ENCODE assay signal across 8 cellular contexts in genomic region chr2:232761301-232761907, GRCh38. TPM values are rescaled to one million over a fixed set of nuclear protein-coding genes. Genes with fewer than 3 reads are reported as not detected.
DNase-seq lines count a peak whose midpoint lies in the region; ATAC-seq and TF ChIP-seq lines count a peak whose summit lies in the region.

No MANE protein-coding gene starts in this region.

- H3K4me3 ChIP-seq in cardiac muscle cell, result no peak overlapping the region

- peaks cover 23% of the 10 kb centered on the region for H3K36me3 ChIP-seq in cardiac muscle cell

- intact Hi-C loops in cardiac septum (cut with DNase I), result no loop called here

- H3K27ac ChIP-seq in cardiac muscle cell (no peak overlapping the region), foreskin keratinocyte (no peak overlapping the region)

- H3K4me1 ChIP-seq in cardiac muscle cell (ENCODE audit: low read depth) (no peaks in the 10 kb centered on the region), foreskin keratinocyte (no peaks in the 10 kb centered on the region)

- ATAC-seq in foreskin keratinocyte (peak; percentile 59), HG02852 (IDR thresholded peaks at IDR 0.05; ENCODE audit: unreplicated experiment) (no peak)

- H3K27me3 ChIP-seq in cardiac muscle cell (no peaks in the 10 kb centered on the region), foreskin keratinocyte (no peaks in the 10 kb centered on the region)

- TF ChIP-seq CTCF in cardiac muscle cell (IDR thresholded peaks at IDR 0.05; ENCODE audit: low read depth, low read length), result peak; percentile 54
- TF ChIP-seq CTCF in foreskin keratinocyte (conservative IDR thresholded peaks at IDR 0.05), result peak; percentile 76

- DNase-seq in cardiac muscle cell (ENCODE audit: low read depth in 1 of 2, low spot score in 1 of 2), result peak; percentile 54 to 56
- DNase-seq in cardiac septum (ENCODE audit: low spot score), result no peak
- peak; percentile 62 for DNase-seq in NCI-H1105 treated with DMSO at 0.1 percent for 48 hours (lab: John Stamatoyannopoulos, UW)
- peak; percentile 23 to 25 for DNase-seq in activated CD4-positive, alpha-beta T cell treated with anti-CD3 and anti-CD28 coated beads, Interleukin-2, amount 50 U/mL, for 4 hours
- peak; percentile 10 to 28 for DNase-seq in foreskin keratinocyte
- peak; percentile 41 for DNase-seq in stimulated activated CD4-positive, alpha-beta T cell treated with anti-CD3 and anti-CD28 coated beads, Interleukin-4, amount 100 ng/mL, for 24 hours
- no peak for DNase-seq in mesenteric fat pad (ENCODE audit: low spot score)

- H3K9me3 ChIP-seq in cardiac muscle cell (ENCODE audit: low read depth), result no peaks in the 10 kb centered on the region

RNA-seq across cellular contexts. Expression of gene KCNJ13, which starts 15.0 kb away (rescaled TPM):
- total RNA-seq in cardiac muscle cell (not detected in 2 replicates), cardiac septum (not detected), foreskin keratinocyte (not detected in 2 replicates), mesenteric fat pad (not detected)
- polyA plus RNA-seq in cardiac muscle cell (0.96 and 1.3 TPM in 2 replicates), foreskin keratinocyte (not detected in 2 replicates)

Comparison
In these comparisons a context has a peak if more than half of its experiments do, and no peak if none do; other contexts are left out.
1. DNase-seq: peak in cardiac muscle cell (2 of 2), NCI-H1105 treated with DMSO at 0.1 percent for 48 hours (single experiment), activated CD4-positive, alpha-beta T cell treated with anti-CD3 and anti-CD28 coated beads, Interleukin-2, amount 50 U/mL, for 4 hours (2 of 2), foreskin keratinocyte (2 of 2) and stimulated activated CD4-positive, alpha-beta T cell treated with anti-CD3 and anti-CD28 coated beads, Interleukin-4, amount 100 ng/mL, for 24 hours (single experiment); none in cardiac septum (single experiment) and mesenteric fat pad (single experiment).